8 cellular contexts compared by ENCODE assay signal in the genomic region with DNA sequence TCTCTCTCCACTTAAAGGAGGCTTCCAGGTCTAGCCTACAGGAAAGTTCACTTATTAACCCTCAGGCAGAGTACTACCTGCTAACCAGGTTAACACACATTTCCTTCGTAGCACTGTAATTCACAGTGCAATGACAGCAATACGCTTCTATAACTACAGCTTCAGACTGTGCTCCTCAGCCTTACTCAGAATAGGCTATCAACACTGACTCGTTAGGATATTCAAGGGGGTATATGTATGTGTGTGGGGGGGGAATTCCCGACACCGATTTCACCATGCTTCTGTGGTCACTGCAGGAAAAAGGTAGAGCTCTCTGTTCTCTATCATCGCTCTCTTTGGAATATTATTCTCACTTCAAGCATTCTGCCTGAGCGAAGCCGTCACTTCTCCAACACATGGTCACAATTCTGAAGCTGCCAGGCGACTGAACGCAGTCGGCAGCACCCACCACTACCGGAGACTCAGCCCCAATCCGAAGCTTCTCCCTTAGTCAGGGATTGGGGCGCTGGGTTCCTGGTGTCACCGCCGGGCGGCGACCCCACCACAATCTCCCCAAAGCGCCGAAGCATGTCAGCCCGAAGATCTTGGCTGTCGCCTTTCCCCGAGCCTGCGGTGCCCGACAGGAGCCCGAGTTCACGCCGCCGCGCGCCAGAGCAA. TPM values are rescaled to one million over a fixed set of nuclear protein-coding genes. Genes with fewer than 3 reads are reported as not detected.
DNase-seq lines count a peak whose midpoint lies in the region; ATAC-seq and TF ChIP-seq lines count a peak whose summit lies in the region.

No MANE protein-coding gene starts in this region.

- peak overlapping the region; percentile 86 to 99 (median 95) for H3K27ac ChIP-seq in adrenal gland
- H3K27ac ChIP-seq in layer of hippocampus (ENCODE audit: low read depth, low read length), result peak overlapping the region; percentile 99

- peak overlapping the region; percentile 84 for H3K4me3 ChIP-seq in BJ (ENCODE audit: low read depth, low read length)
- peak overlapping the region; percentile 90 for H3K4me3 ChIP-seq in LNCaP clone FGC (ENCODE audit: low read depth, low read length)
- H3K4me3 ChIP-seq in adrenal gland, result peak overlapping the region; percentile 68 to 99 (median 86)

- no peaks in the 10 kb centered on the region for H3K27me3 ChIP-seq in BJ (ENCODE audit: control insufficient read depth, insufficient read depth, low read length)
- H3K27me3 ChIP-seq in adrenal gland, result no peaks in the 10 kb centered on the region
- no peaks in the 10 kb centered on the region for H3K27me3 ChIP-seq in layer of hippocampus (ENCODE audit: control insufficient read depth, insufficient read depth, low read length)

- TF ChIP-seq CTCF in BJ (IDR thresholded peaks at IDR 0.05; ENCODE audit: insufficient read depth, low read depth, low read length) (peak; percentile 26; the same call in 1 of the 2 replicates), LNCaP clone FGC (IDR thresholded peaks at IDR 0.05; ENCODE audit: control insufficient read depth, extremely low read depth, insufficient read depth) (no peak; the same call in 1 of the 2 replicates), adrenal gland (IDR thresholded peaks at IDR 0.05) (no peak)

- POLR2A ChIA-PET in BJ (lab: Charles Lee), result no interaction called here

- H3K4me1 ChIP-seq in adrenal gland (replicated peaks in 1 of 2), result peaks cover 14 to 26% of the 10 kb centered on the region in 2 donors

- DNase-seq in BJ (ENCODE audit: low read depth) (no peak), LNCaP clone FGC (ENCODE audit: low read depth) (no peak), adrenal gland (no peak), ureter (ENCODE audit: low spot score) (no peak)
- peak; percentile 61 for DNase-seq in stimulated activated naive CD4-positive, alpha-beta T cell treated with Interleukin-2 at 50 U/mL for 16 hours (lab: John Stamatoyannopoulos, UW)
- no peak for DNase-seq in activated effector memory CD4-positive, alpha-beta T cell treated with anti-CD3 and anti-CD28 coated beads, Interleukin-2, amount 50 U/mL, for 16 hours

- peak; percentile 25 for ATAC-seq in GM21529 (IDR thresholded peaks at IDR 0.05; ENCODE audit: unreplicated experiment)

- CTCF ChIA-PET in BJ (lab: Yijun Ruan, JAX), result interaction anchor here (0.7 to 2.9 kb wide), 9 partner anchors 10 to 152 kb away, joined by 3 to 36 read pairs (median 4); partner anchors contain the start of gene MIF4GD

- no peaks in the 10 kb centered on the region for H3K9me3 ChIP-seq in adrenal gland (replicated peaks in 1 of 3)

- intact Hi-C loops in adrenal gland (cut with DNase I), result no loop called here

- no peak for TF ChIP-seq POLR2A in adrenal gland (IDR thresholded peaks at IDR 0.05)

- H3K36me3 ChIP-seq in BJ (ENCODE audit: control insufficient read depth, insufficient read depth, low read length), result peaks cover 8% of the 10 kb centered on the region
- peaks cover 0 to 28% of the 10 kb centered on the region in 2 donors for H3K36me3 ChIP-seq in adrenal gland (replicated peaks in 1 of 2)

- 1 to 4% (median 2%) methylated on average over 12 to 31 of the region's 31 CpGs for WGBS in adrenal gland, 4 donors

RNA-seq across cellular contexts. Expression of gene GGA3, which starts 0.6 kb away (rescaled TPM):
- polyA plus RNA-seq in BJ (2011; rRNA removed) (18.7 and 27.6 TPM in 2 replicates), adrenal gland (10 to 100 TPM; 23.2 to 51.5 (median 24.1) TPM)
- 21.3 and 23.9 TPM in 2 replicates for polyA minus RNA-seq in BJ (2011; rRNA and poly(A)+ RNA removed)
- total RNA-seq in adrenal gland (10 to 100 TPM in 7 of 8 donors, 1 to 10 TPM in 1; 8.0 to 36.9 (median 24.6) TPM), ureter (61.4 TPM)

RNA-seq across cellular contexts. Expression of gene MRPS7, which starts 0.9 kb away (rescaled TPM):
- polyA plus RNA-seq in BJ (2011; rRNA removed) (66.3 and 69.1 TPM in 2 replicates), adrenal gland (100 to 1,000 TPM in 1 of 3 donors, 10 to 100 TPM in 2; 52.5 to 112 (median 87.7) TPM)
- polyA minus RNA-seq in BJ (2011; rRNA and poly(A)+ RNA removed), result 19.5 and 35.0 TPM in 2 replicates
- total RNA-seq in adrenal gland (10 to 100 TPM; 47.7 to 91.4 (median 69.6) TPM), ureter (57.0 TPM)

RNA-seq across cellular contexts. Expression of gene MIF4GD, which starts 10.2 kb away (rescaled TPM):
- polyA plus RNA-seq in BJ (2011; rRNA removed), result 20.2 and 29.0 TPM in 2 replicates
- 6.8 and 14.6 TPM in 2 replicates for polyA minus RNA-seq in BJ (2011; rRNA and poly(A)+ RNA removed)
- 10 to 100 TPM; 18.1 to 53.0 (median 29.4) TPM for total RNA-seq in adrenal gland
- 10 to 100 TPM; 10.7 to 15.1 (median 14.8) TPM for polyA plus RNA-seq in adrenal gland
- 19.9 TPM for total RNA-seq in ureter

RNA-seq across cellular contexts. Expression of gene SLC25A19, which starts 28.4 kb away (rescaled TPM):
- polyA plus RNA-seq in BJ (2011; rRNA removed) (8.3 and 12.0 TPM in 2 replicates), adrenal gland (10 to 100 TPM; 23.6 to 38.4 (median 32.7) TPM)
- 5.6 and 7.1 TPM in 2 replicates for polyA minus RNA-seq in BJ (2011; rRNA and poly(A)+ RNA removed)
- total RNA-seq in adrenal gland (10 to 100 TPM; 15.8 to 63.9 (median 25.3) TPM), ureter (8.8 TPM)

RNA-seq across cellular contexts. Expression of gene NUP85, which starts 55.3 kb away (rescaled TPM):
- polyA plus RNA-seq in BJ (2011; rRNA removed) (45.4 and 74.1 TPM in 2 replicates), adrenal gland (10 to 100 TPM; 24.1 to 51.5 (median 40.0) TPM)
- 30.2 and 48.9 TPM in 2 replicates for polyA minus RNA-seq in BJ (2011; rRNA and poly(A)+ RNA removed)
- total RNA-seq in adrenal gland (10 to 100 TPM; 18.7 to 53.8 (median 33.5) TPM), ureter (88.6 TPM)
